In the genomic region with DNA sequence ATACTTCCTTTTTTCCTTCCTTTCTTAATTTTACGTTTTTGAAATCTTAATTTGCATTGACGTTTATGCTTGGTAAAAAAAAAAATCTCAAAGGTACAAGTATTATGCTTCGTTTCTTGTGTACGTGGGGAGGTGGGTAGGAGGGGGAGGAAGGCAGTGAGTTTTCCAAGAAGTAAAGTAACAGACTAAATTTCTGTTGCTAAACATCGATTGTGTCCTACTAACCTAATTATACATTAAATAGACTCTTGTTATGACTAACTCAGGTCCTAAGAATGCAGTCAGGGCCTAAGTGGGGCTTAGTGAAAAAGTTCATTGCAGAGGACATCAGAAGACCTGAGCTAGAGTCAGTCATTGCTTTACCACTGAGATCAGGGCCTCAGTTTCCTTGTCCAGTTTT, we compare ENCODE assay signal across 11 cellular contexts. TPM values are rescaled to one million over a fixed set of nuclear protein-coding genes. Genes with fewer than 3 reads are reported as not detected.
DNase-seq lines count a peak whose midpoint lies in the region; ATAC-seq, FAIRE-seq and TF ChIP-seq lines count a peak whose summit lies in the region.
"Had no signal": no experiment of that assay in that cellular context is flagged by ENCODE, and none has a peak within 500 bp of the region (broad histone marks: within the 10 kb centered on the region; RNA-seq: fewer than 3 reads in every experiment).

No MANE protein-coding gene starts in this region.

- ATAC-seq in HG02840 (IDR thresholded peaks at IDR 0.05; ENCODE audit: low FRiP score, unreplicated experiment) (peak; percentile 48), pancreas (no peak)

- H3K4me3 ChIP-seq in rectal smooth muscle tissue (ENCODE audit: low read length), result peak overlapping the region; percentile 12
- no peak overlapping the region for H3K4me3 ChIP-seq in uterus
- H3K4me3 ChIP-seq in pancreas, result no peak overlapping the region
- H3K4me3 ChIP-seq: SJCRH30 had no signal

- peaks cover 11% of the 10 kb centered on the region for H3K4me1 ChIP-seq in rectal smooth muscle tissue (ENCODE audit: control insufficient read depth, insufficient read depth, low read length)
- H3K4me1 ChIP-seq in uterus, result peaks cover 3 to 17% of the 10 kb centered on the region in 2 donors
- H3K4me1 ChIP-seq in pancreas, result peaks cover 17 to 36% (median 34%) of the 10 kb centered on the region in 3 donors

- no peak for TF ChIP-seq CTCF in uterus (IDR thresholded peaks at IDR 0.05)
- TF ChIP-seq CTCF in pancreas (IDR thresholded peaks at IDR 0.05), result no peak

- DNase-seq in NOMO-1 treated with DMSO at 0.1 percent for 48 hours (lab: John Stamatoyannopoulos, UW; ENCODE audit: unreplicated experiment) (peak; percentile 17), NOMO-1 treated with dmso at 0.1 percent for 144 hours (lab: John Stamatoyannopoulos, UW; ENCODE audit: unreplicated experiment) (no peak), T-helper 22 cell (ENCODE audit: low read depth) (peak; percentile 8), uterus (no peak), pancreas (no peak), EL (no peak)
- DNase-seq: anterior cingulate cortex, SJCRH30 had no signal

- intact Hi-C loops in uterus (cut with DNase I; ENCODE audit: low total_unique reads) (no loop called here), pancreas (cut with DNase I) (no loop called here)

- no peak overlapping the region for H3K9ac ChIP-seq in rectal smooth muscle tissue (ENCODE audit: low read length)

- H3K27me3 ChIP-seq in rectal smooth muscle tissue (ENCODE audit: control insufficient read depth, insufficient read depth, low read length) (no peaks in the 10 kb centered on the region), uterus (no peaks in the 10 kb centered on the region), pancreas (no peaks in the 10 kb centered on the region)
- H3K27me3 ChIP-seq: SJCRH30 had no signal

- no peaks in the 10 kb centered on the region for H3K9me3 ChIP-seq in uterus
- H3K9me3 ChIP-seq in pancreas, result no peaks in the 10 kb centered on the region
- H3K9me3 ChIP-seq: SJCRH30 had no signal

- no peak overlapping the region for H3K27ac ChIP-seq in rectal smooth muscle tissue (ENCODE audit: low read depth, low read length)
- no peak overlapping the region for H3K27ac ChIP-seq in uterus
- H3K27ac ChIP-seq in pancreas, result no peak overlapping the region
- H3K27ac ChIP-seq: 22Rv1, SJCRH30 had no signal

- no peak for FAIRE-seq in pancreas (lab: Jason Lieb, UNC)

- no peak for TF ChIP-seq POLR2A in uterus (IDR thresholded peaks at IDR 0.05)

- WGBS in pancreas, 2 donors, result 81 to 83% methylated on average over 5 of the region's 5 CpGs

- H3K36me3 ChIP-seq in rectal smooth muscle tissue (ENCODE audit: control insufficient read depth, insufficient read depth, low read length), result no peaks in the 10 kb centered on the region
- no peaks in the 10 kb centered on the region for H3K36me3 ChIP-seq in uterus
- H3K36me3 ChIP-seq in pancreas, result no peaks in the 10 kb centered on the region
- H3K36me3 ChIP-seq: SJCRH30 had no signal

RNA-seq across cellular contexts. Expression of a gene that starts 17.5 kb away (rescaled TPM):
- total RNA-seq in uterus, result 100 to 1,000 TPM in 3 of 4 donors, 10 to 100 TPM in 1; 95.7 to 145 (median 132) TPM
- 10 to 100 TPM; 20.3 to 36.3 (median 23.0) TPM for total RNA-seq in pancreas
- 10 to 100 TPM in 1 of 2 donors, 1 to 10 TPM in 1; 8.0 to 13.4 TPM for polyA plus RNA-seq in pancreas

Comparison
In these comparisons a context has a peak if more than half of its experiments do, and no peak if none do; other contexts are left out.
1. DNase-seq: peak in NOMO-1 treated with DMSO at 0.1 percent for 48 hours (single experiment) and T-helper 22 cell (single experiment); none in NOMO-1 treated with dmso at 0.1 percent for 144 hours (single experiment), uterus (0 of 2), pancreas (0 of 6) and EL (single experiment).